ENCODE assay signal across 9 cellular contexts in the genomic region with DNA sequence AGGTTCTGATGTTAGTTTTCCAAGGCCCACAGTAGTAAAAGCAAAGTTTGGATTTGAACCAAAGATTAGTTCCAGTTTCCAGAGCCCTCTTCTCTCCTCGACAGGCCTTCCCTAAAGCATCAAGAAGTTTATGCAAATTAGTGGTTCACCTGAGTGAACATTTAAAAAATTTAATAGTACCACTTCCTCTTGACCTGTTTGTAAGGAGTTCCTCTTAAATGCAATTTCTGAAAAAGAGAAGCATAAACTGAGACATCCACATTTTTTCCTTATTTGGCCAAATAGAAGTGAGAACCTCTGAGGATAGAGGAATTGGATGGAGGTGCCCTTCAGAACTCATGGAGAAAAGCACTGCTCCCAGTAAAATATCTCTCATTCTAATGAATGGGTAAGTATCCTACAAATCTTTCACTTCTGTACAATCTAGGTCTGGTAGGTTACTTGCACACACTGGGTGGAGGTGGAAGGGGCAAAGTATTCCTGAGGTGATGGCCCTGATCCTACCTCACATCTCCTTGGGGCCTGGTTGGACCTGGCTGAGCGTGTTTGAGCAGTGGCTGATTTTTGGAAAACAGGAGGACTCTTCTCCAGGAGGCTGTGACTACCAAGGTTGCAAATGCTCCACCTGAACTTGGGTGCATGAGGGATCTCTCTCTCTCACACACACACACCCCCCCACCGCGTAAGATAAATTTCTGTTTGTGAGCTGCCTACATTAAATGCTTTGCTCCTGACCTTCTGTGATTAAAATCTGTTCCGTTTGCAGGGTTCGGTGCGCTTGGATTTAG. TPM values are rescaled to one million over a fixed set of nuclear protein-coding genes. Genes with fewer than 3 reads are reported as not detected.
A peak's percentile ranks its signal among the peaks of the same experiment; 100 is the strongest.
DNase-seq lines count a peak whose midpoint lies in the region; ATAC-seq and TF ChIP-seq lines count a peak whose summit lies in the region.
"Had no signal": no experiment of that assay in that cellular context is flagged by ENCODE, and none has a peak within 500 bp of the region (broad histone marks: within the 10 kb centered on the region; RNA-seq: fewer than 3 reads in every experiment).

No MANE protein-coding gene starts in this region.

- peaks cover 4% of the 10 kb centered on the region for H3K4me1 Mint-ChIP-seq in glutamatergic neuron (ENCODE audit: low read depth, unreplicated experiment)
- H3K4me1 Mint-ChIP-seq in stimulated activated memory B cell treated with anti-CD40 and anti-IgM and Interleukin-4, amounts not matched to agents 10 μg/mL and 1 μg/mL and 100 μg/mL, for 72 hours = peaks cover 21% of the 10 kb centered on the region

- H3K27me3 ChIP-seq in SJCRH30 = no peaks in the 10 kb centered on the region

- H3K9me3 Mint-ChIP-seq in glutamatergic neuron (ENCODE audit: unreplicated experiment) = no peaks in the 10 kb centered on the region
- no peaks in the 10 kb centered on the region for H3K9me3 Mint-ChIP-seq in stimulated activated memory B cell treated with anti-CD40 and anti-IgM and Interleukin-4, amounts not matched to agents 10 μg/mL and 1 μg/mL and 100 μg/mL, for 72 hours

- H3K36me3 ChIP-seq in SJCRH30 = no peaks in the 10 kb centered on the region

- H3K27ac Mint-ChIP-seq in glutamatergic neuron (ENCODE audit: unreplicated experiment) = peak overlapping the region; percentile 6
- peak overlapping the region; percentile 82 for H3K27ac Mint-ChIP-seq in stimulated activated memory B cell treated with anti-CD40 and anti-IgM and Interleukin-4, amounts not matched to agents 10 μg/mL and 1 μg/mL and 100 μg/mL, for 72 hours

- TF ChIP-seq CTCF in HFF-Myc (IDR thresholded peaks at IDR 0.05; ENCODE audit: low read depth, low read length, missing control alignments) (no peak), glutamatergic neuron (IDR thresholded peaks at IDR 0.05; ENCODE audit: partially characterized antibody, unreplicated experiment) (no peak)

- peaks cover 4% of the 10 kb centered on the region for H3K27me3 Mint-ChIP-seq in glutamatergic neuron (ENCODE audit: unreplicated experiment)
- H3K27me3 Mint-ChIP-seq in stimulated activated memory B cell treated with anti-CD40 and anti-IgM and Interleukin-4, amounts not matched to agents 10 μg/mL and 1 μg/mL and 100 μg/mL, for 72 hours = no peaks in the 10 kb centered on the region

- peak; percentile 76 for ATAC-seq in stimulated activated memory B cell treated with anti-CD40 and anti-IgM and Interleukin-4, amounts not matched to agents 10 μg/mL and 1 μg/mL and 100 μg/mL, for 72 hours
- no peak for ATAC-seq in HG02970 (IDR thresholded peaks at IDR 0.05; ENCODE audit: low FRiP score, unreplicated experiment)

- H3K27ac ChIP-seq in SJCRH30 = peak overlapping the region; percentile 83
- H3K27ac ChIP-seq: C4-2B had no signal

- H3K4me3 ChIP-seq in HFF-Myc (replicated peaks; ENCODE audit: low read depth, low read length) (peak overlapping the region; percentile 80), SJCRH30 (peak overlapping the region; percentile 93)

- H3K36me3 Mint-ChIP-seq in glutamatergic neuron (ENCODE audit: unreplicated experiment) = no peaks in the 10 kb centered on the region
- no peaks in the 10 kb centered on the region for H3K36me3 Mint-ChIP-seq in stimulated activated memory B cell treated with anti-CD40 and anti-IgM and Interleukin-4, amounts not matched to agents 10 μg/mL and 1 μg/mL and 100 μg/mL, for 72 hours

- DNase-seq in SKM-1 treated with dmso at 0.1 percent for 144 hours (lab: John Stamatoyannopoulos, UW; ENCODE audit: unreplicated experiment) (peak; percentile 46), SKM-1 (lab: John Stamatoyannopoulos, UW; ENCODE audit: unreplicated experiment) (no peak), HFF-Myc (ENCODE audit: extremely low read depth, low read depth) (no peak), SJCRH30 (peak in 1 of 2 experiments; percentile 6), glutamatergic neuron (no peak), mesenteric fat pad (ENCODE audit: low spot score) (no peak)

- H3K4me3 Mint-ChIP-seq in glutamatergic neuron (ENCODE audit: unreplicated experiment) = peak overlapping the region; percentile 92
- H3K4me3 Mint-ChIP-seq in stimulated activated memory B cell treated with anti-CD40 and anti-IgM and Interleukin-4, amounts not matched to agents 10 μg/mL and 1 μg/mL and 100 μg/mL, for 72 hours = peak overlapping the region; percentile 80

- H3K4me1 ChIP-seq in SJCRH30 = no peaks in the 10 kb centered on the region; the same call in 1 of the 2 replicates

- H3K9me3 ChIP-seq in SJCRH30 (replicated peaks) = no peaks in the 10 kb centered on the region

RNA-seq across cellular contexts. Expression of a gene that starts 1.0 kb away (rescaled TPM):
- 43.7 and 51.0 TPM in 2 replicates for total RNA-seq in SJCRH30 (2014; rRNA removed; shearing (Covaris generic))
- 12.0 TPM for total RNA-seq in glutamatergic neuron (ENCODE audit: unreplicated experiment)
- total RNA-seq in mesenteric fat pad = 116 TPM
